18 cellular contexts compared by ENCODE assay signal in genomic region chr15:87881001-87881400, GRCh38.
"Had no signal": no experiment of that assay in that cellular context is flagged by ENCODE, and none has a peak within 500 bp of the region (broad histone marks: within the 10 kb centered on the region; RNA-seq: fewer than 3 reads in every experiment).

No MANE protein-coding gene starts in this region.

- H3K27ac Mint-ChIP-seq: naive B cell, nephron progenitor cell had no signal

- H3K9ac ChIP-seq: parathyroid adenoma had no signal

- H3K27me3 ChIP-seq: colonic mucosa, dorsolateral prefrontal cortex, heart right ventricle, left lung, sigmoid colon had no signal

- ATAC-seq: esophagus mucosa, left lung, psoas muscle had no signal

- H3K4me1 Mint-ChIP-seq: naive B cell had no signal

- H3K36me3 Mint-ChIP-seq: naive B cell had no signal

- H3K4me3 Mint-ChIP-seq: naive B cell, nephron progenitor cell had no signal

- DNase-seq: colonic mucosa; dorsolateral prefrontal cortex; effector CD8-positive, alpha-beta T cell; heart right ventricle; hypothalamus; left lung; mesenchymal stem cell; naive B cell; nephron progenitor cell; psoas muscle; retina; sigmoid colon; stimulated activated CD4-positive, alpha-beta T cell treated with anti-CD3 and anti-CD28 coated beads, Interleukin-2, amount 100 ng/mL, for 24 hours; stimulated activated naive CD4-positive, alpha-beta T cell treated with Interleukin-2 at 50 U/mL for 16 hours had no signal

- H3K9me3 ChIP-seq: colonic mucosa, left lung, sigmoid colon had no signal

- H3K9me3 Mint-ChIP-seq: nephron progenitor cell had no signal

- H3K36me3 ChIP-seq: colonic mucosa, heart right ventricle, left lung, sigmoid colon had no signal

- H3K4me3 ChIP-seq: colonic mucosa, dorsolateral prefrontal cortex, heart right ventricle, left lung, lung, psoas muscle, sigmoid colon, skin epidermis had no signal

- H3K27ac ChIP-seq: colonic mucosa, dorsolateral prefrontal cortex, heart right ventricle, left lung, parathyroid adenoma, psoas muscle, sigmoid colon, skin epidermis had no signal

- H3K4me1 ChIP-seq: colonic mucosa, left lung, parathyroid adenoma, psoas muscle, sigmoid colon had no signal
